In the genomic region with DNA sequence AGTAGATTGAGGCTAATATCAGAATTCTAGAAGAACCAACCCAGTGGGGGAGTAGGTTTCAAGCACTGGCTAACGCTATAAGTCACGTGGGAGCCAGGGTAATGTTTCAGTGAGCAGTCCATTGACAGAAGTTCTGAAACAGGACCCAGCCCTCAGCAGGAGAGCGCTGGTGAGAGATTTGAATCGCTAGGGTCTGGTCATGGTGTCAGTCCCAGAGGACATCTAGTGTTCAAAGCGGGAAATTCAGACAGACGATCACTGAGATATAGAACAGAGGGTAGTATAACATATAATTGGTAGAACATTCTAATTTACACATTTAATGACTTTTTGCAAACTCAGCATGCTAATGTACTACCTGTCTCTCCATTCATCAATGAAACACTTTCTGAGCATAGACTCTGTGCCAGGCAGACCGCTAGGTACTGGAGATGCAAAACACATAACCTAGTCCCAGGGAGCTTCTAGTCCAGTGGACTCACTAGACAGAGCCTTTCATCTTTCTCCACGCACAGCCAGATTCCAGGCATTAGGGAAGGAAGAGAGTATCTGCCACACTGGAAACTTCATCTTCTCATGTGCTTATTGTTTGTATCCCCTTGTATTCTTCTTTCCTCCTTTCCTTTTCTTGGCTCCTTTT, we compare ENCODE assay signal across 8 cellular contexts. TPM values are rescaled to one million over a fixed set of nuclear protein-coding genes. Genes with fewer than 3 reads are reported as not detected.
DNase-seq lines count a peak whose midpoint lies in the region; ATAC-seq and TF ChIP-seq lines count a peak whose summit lies in the region.

No MANE protein-coding gene starts in this region.

- no peak overlapping the region for H3K27ac ChIP-seq in ascending aorta
- no peak overlapping the region for H3K27ac ChIP-seq in right atrium auricular region

- intact Hi-C loops in ascending aorta (cut with DNase I), result loop anchor here (5.0 kb wide), 3 partner anchors 158 to 252 kb away; a partner anchor contains a TSS

- H3K9me3 ChIP-seq in ascending aorta, result no peaks in the 10 kb centered on the region
- no peaks in the 10 kb centered on the region for H3K9me3 ChIP-seq in right atrium auricular region

- H3K4me1 ChIP-seq in ascending aorta (no peaks in the 10 kb centered on the region), right atrium auricular region (peaks cover 0 to 7% of the 10 kb centered on the region in 2 donors)

- H3K27me3 ChIP-seq in ascending aorta, result no peaks in the 10 kb centered on the region
- H3K27me3 ChIP-seq in right atrium auricular region, result no peaks in the 10 kb centered on the region

- TF ChIP-seq CTCF in ascending aorta (IDR thresholded peaks at IDR 0.05) (peak; percentile 31 to 55 (median 52)), right atrium auricular region (IDR thresholded peaks at IDR 0.05) (peak; percentile 42 to 80), retinal pigment epithelial cell (conservative IDR thresholded peaks at IDR 0.05; ENCODE audit: low read depth, low read length) (peak; percentile 69)

- DNase-seq in G401 (ENCODE audit: low spot score) (peak; percentile 40), HT1080 (ENCODE audit: low read depth) (peak; percentile 64), RPMI7951 (ENCODE audit: low read depth) (peak; percentile 67), ascending aorta (ENCODE audit: low spot score in 2 of 2) (peak in 1 of 2 donors; percentile 70), right atrium auricular region (ENCODE audit: low spot score) (peak; percentile 75), retinal pigment epithelial cell (ENCODE audit: low read depth) (peak; percentile 22), NCI-H1417 treated with DMSO at 0.1 percent for 48 hours (lab: John Stamatoyannopoulos, UW) (no peak)

- in situ Hi-C loops in G401 (cut with HindIII; ENCODE audit: low sequenced_read_pairs), result no loop called here

- no peak overlapping the region for H3K4me3 ChIP-seq in ascending aorta
- H3K4me3 ChIP-seq in right atrium auricular region, result no peak overlapping the region
- H3K4me3 ChIP-seq in retinal pigment epithelial cell (ENCODE audit: low read length), result no peak overlapping the region

- H3K36me3 ChIP-seq in ascending aorta, result no peaks in the 10 kb centered on the region
- no peaks in the 10 kb centered on the region for H3K36me3 ChIP-seq in right atrium auricular region

- ATAC-seq in GM21423 (IDR thresholded peaks at IDR 0.05; ENCODE audit: unreplicated experiment), result peak; percentile 85

RNA-seq across cellular contexts. Expression of a gene that starts 35.4 kb away (rescaled TPM):
- total RNA-seq in G401 (2014; rRNA removed; shearing (Covaris generic)), result not detected in 2 replicates
- total RNA-seq in HT1080 (2014; rRNA removed; shearing (Covaris generic)), result not detected in 2 replicates
- polyA plus RNA-seq in HT1080 (2015; cell fraction: cytosol; rRNA removed), result not detected in 2 replicates
- polyA plus RNA-seq in HT1080 (2015; cell fraction: nucleus; rRNA removed), result not detected in 2 replicates
- not detected in 2 replicates for total RNA-seq in RPMI7951 (2014; rRNA removed; shearing (Covaris generic))
- total RNA-seq in ascending aorta (not detected), right atrium auricular region (under 1 TPM in 1 of 2 donors, not detected in 1; 0.59 TPM)

RNA-seq across cellular contexts. Expression of a gene that starts 53.1 kb away (rescaled TPM):
- 0.85 TPM in 1 of 2 replicates, not detected in the other for total RNA-seq in G401 (2014; rRNA removed; shearing (Covaris generic))
- total RNA-seq in HT1080 (2014; rRNA removed; shearing (Covaris generic)), result 1.0 and 1.1 TPM in 2 replicates
- 0.46 and 0.49 TPM in 2 replicates for polyA plus RNA-seq in HT1080 (2015; cell fraction: cytosol; rRNA removed)
- polyA plus RNA-seq in HT1080 (2015; cell fraction: nucleus; rRNA removed), result not detected in 2 replicates
- 1.1 and 2.2 TPM in 2 replicates for total RNA-seq in RPMI7951 (2014; rRNA removed; shearing (Covaris generic))
- total RNA-seq in ascending aorta (515 TPM), right atrium auricular region (100 to 1,000 TPM; 230 to 343 TPM)

Comparison
In these comparisons a context has a peak if more than half of its experiments do, and no peak if none do; other contexts are left out.
1. RNA of a gene that starts 53.1 kb away (total RNA-seq): 515 TPM in ascending aorta (single experiment) and 230 to 343 TPM in right atrium auricular region; 1.1 to 2.2 TPM in RPMI7951, 1.0 to 1.1 TPM in HT1080 and 0.85 TPM in G401; every median in the first group is over 10 times any median in the second.
2. Peak in every context shown above with its lines, with median percentiles within 50 percentile points of each other: CTCF ChIP-seq.